ENCODE assay signal across 23 cellular contexts in genomic region chr13:19737844-19738557, GRCh38. TPM values are rescaled to one million over a fixed set of nuclear protein-coding genes. Genes with fewer than 3 reads are reported as not detected.
DNase-seq lines count a peak whose midpoint lies in the region; ATAC-seq, FAIRE-seq and TF ChIP-seq lines count a peak whose summit lies in the region.
"Had no signal": no experiment of that assay in that cellular context is flagged by ENCODE, and none has a peak within 500 bp of the region (broad histone marks: within the 10 kb centered on the region; RNA-seq: fewer than 3 reads in every experiment).

No MANE protein-coding gene starts in this region.

- intact Hi-C loops in Panc1 (cut with micrococcal nuclease; ENCODE audit: unreplicated experiment): no loop called here

- H2BK120ac ChIP-seq in H1 (replicated peaks; ENCODE audit: low read depth, low read length) (no peak overlapping the region), mesendoderm (ENCODE audit: low read depth, low read length) (no peak overlapping the region)

- H3K4me1 ChIP-seq in Panc1 (ENCODE audit: control insufficient read depth, insufficient read depth, low read length) (no peaks in the 10 kb centered on the region), H1 (replicated peaks in 1 of 4; ENCODE audit: control insufficient read depth in 3 of 4, insufficient read depth in 4 of 4, low read length in 3 of 4) (peaks cover 0 to 2% (median 0%) of the 10 kb centered on the region in 4 experiments; a peak in 2 of 7 replicates), mesendoderm (ENCODE audit: control insufficient read depth, low read depth, low read length) (no peaks in the 10 kb centered on the region)
- H3K4me1 ChIP-seq: BE2C, Caco-2 had no signal

- H3K14ac ChIP-seq in H1 (ENCODE audit: insufficient read length): no peak overlapping the region

- no peak overlapping the region for H4K91ac ChIP-seq in H1 (replicated peaks; ENCODE audit: insufficient read length, low read length)

- H3K79me1 ChIP-seq in H1 (ENCODE audit: low read depth, low read length) (0 out of 2 replicates have a peak, but pooled peaks cover 5% of the 10 kb centered on the region), mesendoderm (ENCODE audit: low read length) (peaks cover 3% of the 10 kb centered on the region)

- H4K5ac ChIP-seq in H1 (ENCODE audit: insufficient read length, low read depth, low read length) (no peak overlapping the region), mesendoderm (ENCODE audit: low read length) (no peak overlapping the region)

- H3K9me3 ChIP-seq in Panc1 (ENCODE audit: control insufficient read depth, insufficient read depth, low read depth, low read length): no peaks in the 10 kb centered on the region
- H3K9me3 ChIP-seq in H1 (ENCODE audit: insufficient read depth in 2 of 2, low read depth in 1 of 2, low read length in 1 of 2): no peaks in the 10 kb centered on the region
- H3K9me3 ChIP-seq: BE2C, Caco-2, SK-N-SH had no signal

- H2AK5ac ChIP-seq in H1 (ENCODE audit: low read depth, low read length): no peak overlapping the region
- H2AK5ac ChIP-seq in mesendoderm (ENCODE audit: low read length): no peak overlapping the region

- no peak overlapping the region for H2BK5ac ChIP-seq in H1 (ENCODE audit: low read depth, low read length)
- no peak overlapping the region for H2BK5ac ChIP-seq in mesendoderm (ENCODE audit: low read length)

- H3K79me2 ChIP-seq in H1 (ENCODE audit: control insufficient read depth in 1 of 2, insufficient read depth in 2 of 2, low read length in 2 of 2): peaks cover 0 to 81% of the 10 kb centered on the region in 2 experiments; a peak in 2 of 4 replicates
- H3K79me2 ChIP-seq in mesendoderm (ENCODE audit: control insufficient read depth, insufficient read depth, low read length): peaks cover 8% of the 10 kb centered on the region

- no peak overlapping the region for H2BK15ac ChIP-seq in H1 (ENCODE audit: low read length)
- H2BK15ac ChIP-seq in mesendoderm (replicated peaks; ENCODE audit: low read depth): no peak overlapping the region

- H3K18ac ChIP-seq in H1 (ENCODE audit: extremely low read depth, low read length) (no peak overlapping the region), mesendoderm (ENCODE audit: low read length) (no peak overlapping the region)

- H3K23ac ChIP-seq in H1 (ENCODE audit: insufficient read length): no peak overlapping the region
- H3K23ac ChIP-seq in mesendoderm (ENCODE audit: low read length): no peak overlapping the region

- in situ Hi-C loops in Panc1 (cut with HindIII; ENCODE audit: low pct_unique_long_range_greater_than_20kb, low sequenced_read_pairs): no loop called here

- TF ChIP-seq CTCF in Panc1 (IDR thresholded peaks at IDR 0.05): no peak
- TF ChIP-seq CTCF in H1 (IDR thresholded peaks at IDR 0.05; ENCODE audit: control extremely low read depth in 1 of 3, insufficient read depth in 1 of 3, low read depth in 1 of 3, low read length in 3 of 3): no peak

- peaks cover 13% of the 10 kb centered on the region; the same call in 1 of the 2 replicates for H3K36me3 ChIP-seq in Panc1 (ENCODE audit: control insufficient read depth, insufficient read depth, low read length)
- H3K36me3 ChIP-seq in H1 (ENCODE audit: control insufficient read depth in 2 of 4, insufficient read depth in 4 of 4, low read length in 3 of 4): peaks cover 0 to 32% (median 6%) of the 10 kb centered on the region in 4 experiments; a peak in 4 of 8 replicates
- H3K36me3 ChIP-seq in mesendoderm (ENCODE audit: control insufficient read depth, insufficient read depth, low read length): peaks cover 2% of the 10 kb centered on the region

- no peak for TF ChIP-seq RAD21 in H1 (IDR thresholded peaks at IDR 0.05 in 1 of 2, conservative IDR thresholded peaks at IDR 0.05 in 1 of 2; ENCODE audit: low read depth in 2 of 2, low read length in 2 of 2)

- H2BK20ac ChIP-seq in H1 (ENCODE audit: low read length): no peak overlapping the region

- H3K9ac ChIP-seq in H1 (replicated peaks in 1 of 4; ENCODE audit: extremely low read depth in 1 of 4, low read depth in 3 of 4, low read length in 3 of 4): no peak overlapping the region
- H3K9ac ChIP-seq in mesendoderm (ENCODE audit: low read length): no peak overlapping the region
- H3K9ac ChIP-seq: SK-N-SH had no signal

- POLR2A ChIA-PET in Panc1 (lab: Charles Lee) (no interaction called here), H1 (lab: Charles Lee; ENCODE audit: partially characterized antibody) (interaction anchor here (0.6 kb wide), 1 partner anchor 35 kb away, joined by 3 read pairs; no protein-coding TSS in a partner anchor)

- H2BK12ac ChIP-seq in H1 (ENCODE audit: low read depth, low read length): no peak overlapping the region

- no peak for FAIRE-seq in H1 (lab: Jason Lieb, UNC)
- FAIRE-seq: A204.1, GM12878 had no signal

- H3K27me3 ChIP-seq in Panc1 (ENCODE audit: control insufficient read depth, insufficient read depth, low read length) (no peaks in the 10 kb centered on the region), H1 (replicated peaks in 1 of 4; ENCODE audit: control insufficient read depth in 3 of 4, extremely low read depth in 1 of 4, insufficient read depth in 3 of 4, low read length in 3 of 4) (no peaks in the 10 kb centered on the region), mesendoderm (ENCODE audit: insufficient read depth, low read length, poor library complexity) (no peaks in the 10 kb centered on the region)
- H3K27me3 ChIP-seq: BE2C had no signal

- peak; percentile 6 for DNase-seq in NCI-H345 treated with DMSO at 0.1 percent for 48 hours (lab: John Stamatoyannopoulos, UW; ENCODE audit: unreplicated experiment)
- DNase-seq in NCI-H345 (lab: John Stamatoyannopoulos, UW): no peak
- no peak for DNase-seq in Panc1 (ENCODE audit: low read depth, low spot score)
- no peak for DNase-seq in H1 (ENCODE audit: low read depth in 1 of 2, low spot score in 2 of 2)
- peak; percentile 11 for DNase-seq in non-pigmented ciliary epithelial cell (ENCODE audit: low read depth)
- no peak for DNase-seq in NCI-H748 treated with DMSO at 0.1 percent for 48 hours (lab: John Stamatoyannopoulos, UW)
- no peak for DNase-seq in mesendoderm
- DNase-seq: BE2C; Caco-2; CD4-positive, CD25-positive, alpha-beta regulatory T cell; EL; HFFc6; NCI-H1092; NCI-H1436 treated with DMSO at 0.1 percent for 48 hours; NCI-H2029 treated with DMSO at 0.1 percent for 48 hours; NCI-H2171; NCI-H510A; NCI-H774; Right ventricle myocardium superior; SK-N-SH had no signal

- 95% methylated on average over 4 of the region's 4 CpGs; no CpG with 5 or more reads in 1 of the 2 experiments for WGBS in H1 (ENCODE audit: extremely low coverage in 1 of 2, insufficient coverage in 1 of 2, insufficient read length in 1 of 2, insufficient replicate concordance in 2 of 2, low coverage in 1 of 2, low lambda C conversion rate in 2 of 2, missing lambda C conversion rate in 1 of 2), 2 experiments
- WGBS in mesendoderm (ENCODE audit: extremely low coverage, insufficient coverage, low lambda C conversion rate): no CpG with 5 or more reads among the region's 4 CpGs

- no peak overlapping the region for H3K27ac ChIP-seq in Panc1 (ENCODE audit: low read length)
- H3K27ac ChIP-seq in H1 (ENCODE audit: low read depth, low read length): no peak overlapping the region
- H3K27ac ChIP-seq in mesendoderm (ENCODE audit: low read depth, low read length): no peak overlapping the region

- ATAC-seq in Panc1 (peak; percentile 56; the same call in 1 of the 2 replicates), GM18498 (IDR thresholded peaks at IDR 0.05; ENCODE audit: unreplicated experiment) (no peak)
- ATAC-seq: GM12878 had no signal

- H4K20me1 ChIP-seq in H1 (replicated peaks in 1 of 2; ENCODE audit: control insufficient read depth in 1 of 2, insufficient read depth in 2 of 2, low read length in 2 of 2): peaks cover 2 to 9% of the 10 kb centered on the region in 2 experiments

- TF ChIP-seq POLR2A in H1 (IDR thresholded peaks at IDR 0.05; ENCODE audit: control extremely low read depth in 1 of 2, low read depth in 2 of 2, low read length in 2 of 2): no peak

- H3K56ac ChIP-seq in H1 (replicated peaks; ENCODE audit: insufficient read length, low read depth, low read length): no peak overlapping the region
- H3K56ac ChIP-seq in mesendoderm (ENCODE audit: low read length): no peak overlapping the region

- H3K4ac ChIP-seq in H1 (replicated peaks; ENCODE audit: insufficient read length, low read depth, low read length) (no peak overlapping the region), mesendoderm (ENCODE audit: low read depth, low read length) (no peak overlapping the region)

- H2AFZ ChIP-seq in H1 (ENCODE audit: low read length): no peak overlapping the region

- no peak for TF ChIP-seq EP300 in H1 (IDR thresholded peaks at IDR 0.05; ENCODE audit: borderline replicate concordance in 1 of 2, low read depth in 2 of 2, low read length in 2 of 2)

- no TSS peak for BruUV-seq in Panc1 (replicated peaks; lab: Mats Ljungman, UMichigan)

- no peak overlapping the region for H3K4me2 ChIP-seq in H1 (ENCODE audit: insufficient read depth in 1 of 2, low read depth in 2 of 2, low read length in 2 of 2)
- H3K4me2 ChIP-seq in mesendoderm (ENCODE audit: low read length): no peak overlapping the region
- H3K4me2 ChIP-seq: SK-N-SH had no signal

- H4K8ac ChIP-seq in H1 (ENCODE audit: extremely low read depth, insufficient read depth, low read length) (no peak overlapping the region), mesendoderm (ENCODE audit: low read depth, low read length) (no peak overlapping the region)

- H3K23me2 ChIP-seq in H1 (ENCODE audit: low read depth, low read length): no peaks in the 10 kb centered on the region

- H3K4me3 ChIP-seq in Panc1 (ENCODE audit: low read depth in 2 of 2, low read length in 2 of 2): no peak overlapping the region
- no peak overlapping the region for H3K4me3 ChIP-seq in H1 (ENCODE audit: extremely low read depth in 1 of 4, insufficient read depth in 2 of 4, low read depth in 3 of 4, low read length in 4 of 4)
- no peak overlapping the region for H3K4me3 ChIP-seq in mesendoderm (ENCODE audit: low read length)
- H3K4me3 ChIP-seq: GM12878 had no signal

- CTCF ChIA-PET in Panc1 (lab: Charles Lee): no interaction called here
- CTCF ChIA-PET in H1 (lab: Charles Lee; ENCODE audit: partially characterized antibody): no interaction called here

TF ChIP-seq in H1, 55 proteins besides CTCF, POLR2A, EP300 and RAD21 (continues in another document):
- no peak for TF ChIP-seq SAP30 (IDR thresholded peaks at IDR 0.05; ENCODE audit: insufficient read depth, insufficient replicate concordance, low read length)

RNA-seq across cellular contexts. Expression of gene PSPC1, which starts 44.7 kb away (rescaled TPM):
- total RNA-seq in Panc1 (2021; ENCODE audit: unreplicated experiment): 39.1 TPM
- 20.8 TPM for polyA plus RNA-seq in Panc1 (2012; ENCODE audit: insufficient read length)
- 97.4 and 98.2 TPM in 2 replicates for total RNA-seq in H1 (2021; fragmentation: NEBNext Ultra II Directional; extraction: Animal tissue kit (Norgen Biotek cat#: 25700))
- 46.8 and 53.4 TPM in 2 replicates for polyA plus RNA-seq in H1 (2011; rRNA removed)
- polyA plus RNA-seq in H1 (2011; cell fraction: cytosol; rRNA removed): 60.1 TPM
- polyA plus RNA-seq in H1 (2011; cell fraction: nucleus; rRNA removed): 64.5 TPM
- 53.3 to 94.7 TPM (median 77.4 TPM) in 4 replicates for polyA plus RNA-seq in H1 (2012, experiment 1 of 2)
- polyA plus RNA-seq in H1 (2012, experiment 2 of 2): 7.6 TPM
- polyA plus RNA-seq in H1 (2013, experiment 1 of 2): 75.1 TPM
- polyA plus RNA-seq in H1 (2013, experiment 2 of 2): 77.4 TPM
- 90.5 and 95.5 TPM in 2 replicates for polyA minus RNA-seq in H1 (2011; rRNA and poly(A)+ RNA removed)
- 40.8 TPM for polyA minus RNA-seq in H1 (2011; cell fraction: cytosol; rRNA and poly(A)+ RNA removed)
- 172 TPM for polyA minus RNA-seq in H1 (2011; cell fraction: nucleus; rRNA and poly(A)+ RNA removed)
- polyA plus RNA-seq in mesendoderm (2013, experiment 1 of 2): 77.5 TPM
- 76.7 TPM for polyA plus RNA-seq in mesendoderm (2013, experiment 2 of 2)

Comparison
In these comparisons a context has a peak if more than half of its experiments do, and no peak if none do; other contexts are left out.
1. DNase-seq: peak in NCI-H345 treated with DMSO at 0.1 percent for 48 hours (single experiment) and non-pigmented ciliary epithelial cell (single experiment); none in NCI-H345 (single experiment), Panc1 (single experiment), H1 (0 of 2), NCI-H748 treated with DMSO at 0.1 percent for 48 hours (single experiment) and mesendoderm (single experiment).